12 cellular contexts compared by ENCODE assay signal in the genomic region with DNA sequence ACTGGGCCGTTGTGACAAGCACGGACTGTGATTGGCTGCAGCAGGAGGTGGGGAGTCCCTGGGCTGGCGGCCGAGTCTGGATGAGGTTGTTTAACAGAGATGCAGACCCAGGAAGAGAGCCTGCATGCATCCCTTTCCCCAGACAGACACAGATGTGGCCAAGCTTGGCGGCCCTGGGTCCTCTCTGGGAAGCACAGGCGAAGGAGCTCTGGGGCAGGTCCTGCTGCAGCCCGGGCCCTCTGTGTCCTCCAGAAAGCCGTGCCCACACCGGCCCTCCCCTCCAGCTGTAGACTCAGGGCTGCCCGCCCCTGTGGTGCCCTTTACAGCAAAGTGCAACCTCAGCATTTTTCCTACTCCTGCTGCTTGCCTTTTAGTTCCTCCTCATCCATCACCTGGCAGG.
DNase-seq lines count a peak whose midpoint lies in the region; ATAC-seq and TF ChIP-seq lines count a peak whose summit lies in the region.
"Had no signal": no experiment of that assay in that cellular context is flagged by ENCODE, and none has a peak within 500 bp of the region (broad histone marks: within the 10 kb centered on the region; RNA-seq: fewer than 3 reads in every experiment).

No MANE protein-coding gene starts in this region.

- no peaks in the 10 kb centered on the region for H3K79me2 ChIP-seq in trophoblast cell (ENCODE audit: control insufficient read depth, insufficient read depth, low read length, poor library complexity)

- H3K14ac ChIP-seq in trophoblast cell (ENCODE audit: low read length) = no peak overlapping the region

- no peak overlapping the region for H4K12ac ChIP-seq in trophoblast cell (ENCODE audit: low read depth, low read length)

- H2AFZ ChIP-seq in trophoblast cell (ENCODE audit: insufficient read depth, low read length, poor library complexity) = no peak overlapping the region

- H3K36me3 ChIP-seq in BE2C = no peaks in the 10 kb centered on the region
- peaks cover 4% of the 10 kb centered on the region for H3K36me3 ChIP-seq in right atrium auricular region
- H3K36me3 ChIP-seq in psoas muscle (ENCODE audit: insufficient read depth in 1 of 2, low read depth in 1 of 2) = no peaks in the 10 kb centered on the region
- H3K36me3 ChIP-seq in trophoblast cell (ENCODE audit: control insufficient read depth in 1 of 2, insufficient read depth in 2 of 2, low read length in 2 of 2) = no peaks in the 10 kb centered on the region
- peaks cover 2% of the 10 kb centered on the region; the same call in 1 of the 2 replicates for H3K36me3 ChIP-seq in MG63

- H3K4me2 ChIP-seq in trophoblast cell (ENCODE audit: low read length) = no peak overlapping the region
- H3K4me2 ChIP-seq: BLaER1 had no signal

- H4K91ac ChIP-seq in trophoblast cell (ENCODE audit: low read depth, low read length) = no peak overlapping the region

- H3K4ac ChIP-seq in trophoblast cell (ENCODE audit: low read depth, low read length) = no peak overlapping the region

- H2BK12ac ChIP-seq in trophoblast cell (ENCODE audit: low read length) = no peak overlapping the region

- no peaks in the 10 kb centered on the region for H3K9me3 ChIP-seq in BE2C
- H3K9me3 ChIP-seq in right atrium auricular region = no peaks in the 10 kb centered on the region
- no peaks in the 10 kb centered on the region for H3K9me3 ChIP-seq in psoas muscle
- peaks cover 2% of the 10 kb centered on the region for H3K9me3 ChIP-seq in trophoblast cell (ENCODE audit: insufficient read depth, low read depth, low read length)
- H3K9me3 ChIP-seq in MG63 = no peaks in the 10 kb centered on the region
- H3K9me3 ChIP-seq: BLaER1 had no signal

- intact Hi-C loops in psoas muscle (cut with DNase I) = no loop called here

- no peak overlapping the region for H4K8ac ChIP-seq in trophoblast cell (ENCODE audit: low read depth, low read length)

- H3K4me1 ChIP-seq in BE2C = no peaks in the 10 kb centered on the region
- H3K4me1 ChIP-seq in right atrium auricular region = peaks cover 0 to 66% of the 10 kb centered on the region in 2 donors
- H3K4me1 ChIP-seq in psoas muscle = peaks cover 35% of the 10 kb centered on the region
- no peaks in the 10 kb centered on the region for H3K4me1 ChIP-seq in trophoblast cell (ENCODE audit: control insufficient read depth in 1 of 2, insufficient read depth in 2 of 2, low read length in 2 of 2)

- H2AK5ac ChIP-seq in trophoblast cell (ENCODE audit: low read length) = no peak overlapping the region

- no peak overlapping the region for H3K4me3 ChIP-seq in BE2C (ENCODE audit: low read depth, low read length)
- H3K4me3 ChIP-seq in right atrium auricular region = no peak overlapping the region
- H3K4me3 ChIP-seq in psoas muscle = no peak overlapping the region
- H3K4me3 ChIP-seq in trophoblast cell (ENCODE audit: low read depth, low read length) = no peak overlapping the region
- H3K4me3 ChIP-seq in MG63 = no peak overlapping the region
- H3K4me3 ChIP-seq: BLaER1 had no signal

- H3K23ac ChIP-seq in trophoblast cell (ENCODE audit: low read length) = no peak overlapping the region

- H2BK120ac ChIP-seq in trophoblast cell (ENCODE audit: insufficient read depth, low read length, poor library complexity) = no peak overlapping the region

- WGBS in psoas muscle, 3 donors = 37 to 61% (median 42%) methylated on average over 10 of the region's 10 CpGs
- WGBS in trophoblast cell (ENCODE audit: extremely low coverage, insufficient coverage, insufficient read length) = no CpG with 5 or more reads among the region's 10 CpGs

- H3K27me3 ChIP-seq in BE2C = no peaks in the 10 kb centered on the region
- H3K27me3 ChIP-seq in right atrium auricular region = no peaks in the 10 kb centered on the region
- no peaks in the 10 kb centered on the region for H3K27me3 ChIP-seq in psoas muscle (ENCODE audit: insufficient read depth in 3 of 3, low read length in 2 of 3)
- no peaks in the 10 kb centered on the region for H3K27me3 ChIP-seq in trophoblast cell (ENCODE audit: insufficient read depth, low read length)
- no peaks in the 10 kb centered on the region for H3K27me3 ChIP-seq in MG63
- H3K27me3 ChIP-seq: BLaER1 had no signal

- H3K27ac ChIP-seq in right atrium auricular region = peak overlapping the region in 1 of 2 donors; percentile 45
- H3K27ac ChIP-seq in psoas muscle = no peak overlapping the region
- H3K27ac ChIP-seq in trophoblast cell (ENCODE audit: low read depth, low read length) = no peak overlapping the region
- H3K27ac ChIP-seq: BLaER1 had no signal

- no peak overlapping the region for H3K18ac ChIP-seq in trophoblast cell (ENCODE audit: low read length)

- H3K9ac ChIP-seq in trophoblast cell (ENCODE audit: low read length) = no peak overlapping the region
- H3K9ac ChIP-seq: BLaER1 had no signal

- DNase-seq in BE2C = peak; percentile 43
- DNase-seq in anterior cingulate cortex (lab: John Stamatoyannopoulos, UW) = peak in 54 of 58 donors; percentile 29 to 90 (median 72)
- DNase-seq in right atrium auricular region (ENCODE audit: low spot score) = peak; percentile 88
- DNase-seq in psoas muscle = peak; percentile 53 to 72
- DNase-seq in trophoblast cell = no peak
- DNase-seq in MG63 = no peak
- no peak for DNase-seq in effector CD8-positive, alpha-beta T cell (lab: John Stamatoyannopoulos, UW)
- DNase-seq in cortex of kidney (lab: John Stamatoyannopoulos, UW) = no peak
- DNase-seq: activated naive CD8-positive, alpha-beta T cell treated with anti-CD3 and anti-CD28 coated beads, Interleukin-2, amount 50 U/mL, for 24 hours; NCI-H226; stimulated activated CD4-positive, alpha-beta T cell treated with anti-CD3 and anti-CD28 coated beads, Interleukin-4, amount 100 ng/mL, for 24 hours had no signal

- ATAC-seq in psoas muscle = peak in 2 of 4 donors; percentile 21 to 43
- ATAC-seq: activated naive CD8-positive, alpha-beta T cell treated with anti-CD3 and anti-CD28 coated beads, Interleukin-2, amount 50 U/mL, for 24 hours had no signal

- no peak overlapping the region for H2BK5ac ChIP-seq in trophoblast cell (ENCODE audit: low read depth, low read length, poor library complexity)

- no peak for TF ChIP-seq CTCF in BE2C (IDR thresholded peaks at IDR 0.05; ENCODE audit: low read depth, low read length)
- TF ChIP-seq CTCF in right atrium auricular region (IDR thresholded peaks at IDR 0.05) = no peak
- TF ChIP-seq CTCF in psoas muscle (IDR thresholded peaks at IDR 0.05) = no peak

- no peaks in the 10 kb centered on the region for H3K79me1 ChIP-seq in trophoblast cell (ENCODE audit: low read length)

Comparison
In these comparisons a context has a peak if more than half of its experiments do, and no peak if none do; other contexts are left out.
1. DNase-seq: peak in BE2C (single experiment), anterior cingulate cortex (54 of 58), right atrium auricular region (single experiment) and psoas muscle (2 of 2); none in trophoblast cell (0 of 2), MG63 (single experiment), effector CD8-positive, alpha-beta T cell (single experiment) and cortex of kidney (single experiment).